1 cellular context compared by ENCODE assay signal in the genomic region with DNA sequence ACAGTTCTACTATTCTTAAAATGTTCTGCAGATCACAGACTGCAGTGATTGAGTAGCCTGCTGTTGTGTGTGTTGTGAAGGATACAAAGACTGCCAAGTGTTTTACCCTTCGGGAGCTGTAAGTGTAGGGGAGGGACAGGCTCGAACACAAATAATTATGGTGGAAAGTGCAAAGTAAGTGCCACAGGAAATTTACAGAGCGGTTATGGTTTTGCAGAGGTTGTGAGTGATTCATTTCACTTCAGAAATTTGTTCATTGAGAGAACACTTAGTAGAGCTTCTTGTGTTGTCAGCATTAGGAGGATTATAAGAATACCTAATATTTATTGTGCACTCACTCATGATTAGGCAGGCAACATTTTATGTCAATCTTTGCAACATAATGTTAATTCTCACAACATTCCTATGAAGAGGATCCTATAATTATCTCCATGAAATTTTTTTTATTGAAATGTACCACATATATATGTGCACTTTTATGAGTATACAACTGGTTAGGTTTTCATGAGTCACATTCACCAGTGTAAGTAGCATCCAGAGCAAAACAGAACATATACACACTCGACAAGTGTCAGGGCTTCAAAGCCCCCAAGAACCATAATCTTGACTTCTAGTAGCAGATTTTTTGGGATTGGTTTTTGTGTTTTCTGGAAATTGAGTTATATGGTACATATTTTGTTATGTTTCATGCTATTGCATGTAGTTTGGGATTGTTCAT.
TF ChIP-seq lines count a peak whose summit lies in the region.

No MANE protein-coding gene starts in this region.

TF ChIP-seq in GM12878, 131 proteins besides CTCF, POLR2A, EP300 and RAD21 (continued from another document):
- TF ChIP-seq, protein P1, sequence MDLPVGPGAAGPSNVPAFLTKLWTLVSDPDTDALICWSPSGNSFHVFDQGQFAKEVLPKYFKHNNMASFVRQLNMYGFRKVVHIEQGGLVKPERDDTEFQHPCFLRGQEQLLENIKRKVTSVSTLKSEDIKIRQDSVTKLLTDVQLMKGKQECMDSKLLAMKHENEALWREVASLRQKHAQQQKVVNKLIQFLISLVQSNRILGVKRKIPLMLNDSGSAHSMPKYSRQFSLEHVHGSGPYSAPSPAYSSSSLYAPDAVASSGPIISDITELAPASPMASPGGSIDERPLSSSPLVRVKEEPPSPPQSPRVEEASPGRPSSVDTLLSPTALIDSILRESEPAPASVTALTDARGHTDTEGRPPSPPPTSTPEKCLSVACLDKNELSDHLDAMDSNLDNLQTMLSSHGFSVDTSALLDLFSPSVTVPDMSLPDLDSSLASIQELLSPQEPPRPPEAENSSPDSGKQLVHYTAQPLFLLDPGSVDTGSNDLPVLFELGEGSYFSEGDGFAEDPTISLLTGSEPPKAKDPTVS (IDR thresholded peaks at IDR 0.05; ENCODE audit: low read depth, low read length): no peak
- TF ChIP-seq IKZF1 (conservative IDR thresholded peaks at IDR 0.05) (no peak), SUPT20H (IDR thresholded peaks at IDR 0.05; ENCODE audit: borderline replicate concordance, control insufficient read depth, low read depth, low read length) (no peak)
